15 cellular contexts compared by ENCODE assay signal in the genomic region with DNA sequence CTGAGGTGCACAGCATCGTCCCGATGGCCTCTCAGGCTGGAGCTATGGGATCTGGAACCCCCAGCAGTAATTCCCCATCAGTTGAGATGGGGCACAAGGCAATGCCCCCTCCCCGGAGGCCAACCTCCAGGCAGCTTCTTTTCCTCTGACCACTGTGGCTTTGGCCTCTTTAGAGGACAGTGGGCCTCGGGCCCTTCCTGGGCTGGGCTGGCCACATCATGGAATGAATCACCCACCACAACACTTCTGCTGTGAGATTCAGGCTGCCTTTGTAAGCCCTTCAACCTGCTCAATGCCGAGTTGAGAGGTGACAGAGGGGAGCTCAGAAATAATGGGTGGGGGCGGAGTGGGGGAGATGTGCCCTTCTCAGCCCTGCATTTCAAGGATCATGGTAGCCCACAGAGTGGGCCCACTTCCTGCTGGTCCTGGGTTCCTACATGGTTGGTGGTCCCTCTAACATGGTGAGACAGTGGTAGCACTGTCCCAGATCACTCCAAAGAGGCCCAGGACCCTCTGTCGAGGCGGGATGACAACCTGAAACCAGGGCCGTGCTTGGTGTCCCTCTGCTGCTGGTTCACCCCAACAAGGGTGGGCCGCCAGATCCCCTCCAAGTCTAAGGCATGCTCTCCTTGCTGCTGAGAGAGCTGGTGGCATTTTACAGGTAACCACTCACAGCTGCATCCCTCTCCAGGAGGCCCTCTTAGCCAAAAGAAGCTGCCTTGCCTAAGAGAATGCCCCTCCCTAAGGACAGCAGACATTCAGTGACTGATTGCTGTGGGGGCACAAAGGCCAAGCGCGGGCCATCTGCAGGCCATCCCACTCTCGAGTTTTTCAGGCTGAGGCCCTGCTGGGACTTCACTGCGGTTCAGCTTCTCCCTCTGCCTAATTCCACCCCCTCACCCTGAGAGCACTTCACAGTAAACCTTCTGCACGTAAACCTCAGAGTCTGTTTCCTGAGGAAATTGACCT. TPM values are rescaled to one million over a fixed set of nuclear protein-coding genes. Genes with fewer than 3 reads are reported as not detected.
A peak's percentile ranks its signal among the peaks of the same experiment; 100 is the strongest.
DNase-seq lines count a peak whose midpoint lies in the region; ATAC-seq and TF ChIP-seq lines count a peak whose summit lies in the region.
"Had no signal": no experiment of that assay in that cellular context is flagged by ENCODE, and none has a peak within 500 bp of the region (broad histone marks: within the 10 kb centered on the region; RNA-seq: fewer than 3 reads in every experiment).

No MANE protein-coding gene starts in this region.

- no peak for DNase-seq in AG04450 (ENCODE audit: low read depth, low spot score)
- DNase-seq in HS-27A (ENCODE audit: low read depth), result peak; percentile 76
- DNase-seq in brain microvascular endothelial cell, result peak; percentile 68
- peak; percentile 67 for DNase-seq in kidney tubule cell (ENCODE audit: low spot score)
- no peak for DNase-seq in lower lobe of right lung
- no peak for DNase-seq in activated effector memory CD4-positive, alpha-beta T cell treated with Interleukin-2 at 50 U/mL for 16 hours
- DNase-seq: activated gamma-delta T cell; CD4-positive, CD25-positive, alpha-beta regulatory T cell; immature natural killer cell; NCI-H2029 treated with DMSO at 0.1 percent for 48 hours; OCI-M1; ovary had no signal

- H3K27me3 ChIP-seq in AG04450 (ENCODE audit: control insufficient read depth, insufficient read depth, low read length) (no peaks in the 10 kb centered on the region), brain microvascular endothelial cell (replicated peaks) (no peaks in the 10 kb centered on the region), lower lobe of right lung (ENCODE audit: low read depth) (no peaks in the 10 kb centered on the region)
- H3K27me3 ChIP-seq: ovary had no signal

- H3K4me3 ChIP-seq in AG04450 (ENCODE audit: low read depth, low read length), result no peak overlapping the region
- no peak overlapping the region for H3K4me3 ChIP-seq in brain microvascular endothelial cell (ENCODE audit: low read depth, low read length)
- H3K4me3 ChIP-seq in lower lobe of right lung, result no peak overlapping the region
- H3K4me3 ChIP-seq: ovary had no signal

- POLR2A ChIA-PET in AG04450 (lab: Yijun Ruan, JAX), result interaction anchor here (0.7 to 3.9 kb wide), 3 partner anchors 10 to 43 kb away, joined by 3 to 21 read pairs (median 5); partner anchors contain the start of gene STK40

- H3K9me3 ChIP-seq in AG04450 (ENCODE audit: control insufficient read depth, insufficient read depth, low read length), result no peaks in the 10 kb centered on the region
- H3K9me3 ChIP-seq in lower lobe of right lung, result no peaks in the 10 kb centered on the region
- H3K9me3 ChIP-seq: ovary had no signal

- intact Hi-C loops in lower lobe of right lung (cut with DNase I), result no loop called here

- H3K36me3 ChIP-seq in brain microvascular endothelial cell (replicated peaks) (peaks cover 67% of the 10 kb centered on the region), lower lobe of right lung (peaks cover 79% of the 10 kb centered on the region)
- H3K36me3 ChIP-seq: ovary had no signal

- H3K27ac ChIP-seq in AG04450 (ENCODE audit: low read depth, low read length) (peak overlapping the region; percentile 98), brain microvascular endothelial cell (peak overlapping the region; percentile 91), lower lobe of right lung (no peak overlapping the region)
- H3K27ac ChIP-seq: ovary had no signal

- TF ChIP-seq CTCF in AG04450 (IDR thresholded peaks at IDR 0.05; ENCODE audit: low read depth, low read length), result 0 out of 2 replicates have a peak, but pooled peaks have one; percentile 12
- no peak for TF ChIP-seq CTCF in brain microvascular endothelial cell (IDR thresholded peaks at IDR 0.05; ENCODE audit: low read depth, low read length, missing control alignments)
- TF ChIP-seq CTCF in lower lobe of right lung (IDR thresholded peaks at IDR 0.05), result no peak

- CTCF ChIA-PET in AG04450 (lab: Charles Lee), result interaction anchor here (1.2 to 6.4 kb wide), 2 partner anchors 8 to 15 kb away, joined by 4 to 53 read pairs; no protein-coding TSS in a partner anchor

- H3K4me1 ChIP-seq in lower lobe of right lung, result peaks cover 41% of the 10 kb centered on the region

- in situ Hi-C loops in brain microvascular endothelial cell (cut with HindIII; ENCODE audit: low pct_ligation_motif_present, low sequenced_read_pairs), result no loop called here

- ATAC-seq in HG03108 (IDR thresholded peaks at IDR 0.05; ENCODE audit: unreplicated experiment) (no peak), lower lobe of right lung (no peak), GM21447 (IDR thresholded peaks at IDR 0.05; ENCODE audit: unreplicated experiment) (no peak)
- ATAC-seq: activated CD4-positive, CD25-positive, alpha-beta regulatory T cell treated with anti-CD3 and anti-CD28 coated beads, Interleukin-2, amount 50 U/mL, for 24 hours had no signal

RNA-seq across cellular contexts. Expression of gene EVA1B, which starts 29.7 kb away (rescaled TPM):
- polyA plus RNA-seq in AG04450 (2011; rRNA removed), result 27.2 and 42.6 TPM in 2 replicates
- polyA minus RNA-seq in AG04450 (2011; rRNA and poly(A)+ RNA removed), result 7.7 and 8.1 TPM in 2 replicates
- 25.7 TPM for total RNA-seq in lower lobe of right lung

RNA-seq across cellular contexts. Expression of gene STK40, which starts 32.5 kb away (rescaled TPM):
- polyA plus RNA-seq in AG04450 (2011; rRNA removed), result 26.4 and 30.3 TPM in 2 replicates
- 40.0 and 53.7 TPM in 2 replicates for polyA minus RNA-seq in AG04450 (2011; rRNA and poly(A)+ RNA removed)
- total RNA-seq in lower lobe of right lung, result 74.2 TPM

RNA-seq across cellular contexts. Expression of gene LSM10, which starts 44.5 kb away (rescaled TPM):
- 50.8 and 63.6 TPM in 2 replicates for polyA plus RNA-seq in AG04450 (2011; rRNA removed)
- polyA minus RNA-seq in AG04450 (2011; rRNA and poly(A)+ RNA removed), result 17.9 and 35.4 TPM in 2 replicates
- 44.5 TPM for total RNA-seq in lower lobe of right lung

RNA-seq across cellular contexts. Expression of gene SH3D21, which starts 47.0 kb away (rescaled TPM):
- polyA plus RNA-seq in AG04450 (2011; rRNA removed), result 1.3 and 1.7 TPM in 2 replicates
- 1.6 and 2.2 TPM in 2 replicates for polyA minus RNA-seq in AG04450 (2011; rRNA and poly(A)+ RNA removed)
- total RNA-seq in lower lobe of right lung, result 8.5 TPM

Comparison
In these comparisons a context has a peak if more than half of its experiments do, and no peak if none do; other contexts are left out.
1. DNase-seq: peak in HS-27A (single experiment), brain microvascular endothelial cell (single experiment) and kidney tubule cell (single experiment); none in AG04450 (single experiment), lower lobe of right lung (single experiment) and activated effector memory CD4-positive, alpha-beta T cell treated with Interleukin-2 at 50 U/mL for 16 hours (single experiment).